Comparison of ENCODE assay signal across 1 cellular context in the genomic region with DNA sequence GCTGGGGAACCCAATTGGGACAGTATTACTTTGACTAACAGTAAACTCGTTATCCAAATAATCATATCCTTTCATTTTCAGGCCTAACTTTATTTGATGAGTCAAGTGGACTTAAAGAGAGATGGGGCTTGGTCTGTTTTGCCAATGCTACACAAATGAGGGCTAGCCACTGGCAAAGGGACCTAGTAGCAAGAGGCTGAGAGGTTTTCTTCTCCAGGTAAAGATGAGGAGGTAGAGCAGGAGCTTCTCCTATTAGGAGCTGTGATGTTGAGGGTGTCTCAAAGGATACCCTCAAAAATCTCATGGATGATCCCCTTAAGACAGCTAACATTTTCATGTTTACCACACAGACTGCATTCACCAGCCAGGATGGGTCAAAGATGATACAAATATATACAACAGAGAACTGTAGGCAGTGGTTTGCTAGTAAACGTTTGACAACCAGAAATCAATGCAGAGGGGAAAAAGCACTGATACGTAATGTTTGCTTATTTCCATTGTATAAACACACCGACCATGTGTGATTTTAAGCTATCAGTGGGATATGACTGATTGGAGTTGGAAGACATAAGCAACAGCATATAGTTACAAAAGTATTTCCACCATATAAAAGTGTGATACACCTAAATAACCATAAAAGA.
TF ChIP-seq lines count a peak whose summit lies in the region.

No MANE protein-coding gene starts in this region.

TF ChIP-seq in HepG2, 621 proteins besides CTCF, POLR2A, EP300 and RAD21 (continued from another document and continues in another):
- TF ChIP-seq ZNF513 (CRISPR knock-in tag; conservative IDR thresholded peaks at IDR 0.05) (no peak), SP140L (CRISPR knock-in tag; IDR thresholded peaks at IDR 0.05; ENCODE audit: borderline replicate concordance) (no peak), LBX2 (CRISPR knock-in tag; IDR thresholded peaks at IDR 0.05; ENCODE audit: borderline replicate concordance) (no peak), PREB (CRISPR knock-in tag; IDR thresholded peaks at IDR 0.05) (no peak), ZNF10 (CRISPR knock-in tag; IDR thresholded peaks at IDR 0.05; ENCODE audit: borderline replicate concordance, low read depth) (no peak), NKX3-1 (CRISPR knock-in tag; IDR thresholded peaks at IDR 0.05) (no peak), SATB2 (CRISPR knock-in tag; IDR thresholded peaks at IDR 0.05) (no peak), ZBTB3 (CRISPR knock-in tag; IDR thresholded peaks at IDR 0.05; ENCODE audit: borderline replicate concordance, low read depth) (no peak; the same call in 1 of the 2 replicates), MLLT10 (CRISPR knock-in tag; IDR thresholded peaks at IDR 0.05) (no peak), TEAD2 (CRISPR knock-in tag; IDR thresholded peaks at IDR 0.05) (no peak), TOPORS (CRISPR knock-in tag; IDR thresholded peaks at IDR 0.05) (no peak), SAP130 (CRISPR knock-in tag; IDR thresholded peaks at IDR 0.05; ENCODE audit: low read depth) (peak; percentile 84), ZUFSP (CRISPR knock-in tag; IDR thresholded peaks at IDR 0.05; ENCODE audit: borderline replicate concordance) (no peak), ATF3 (CRISPR knock-in tag; IDR thresholded peaks at IDR 0.05) (no peak), CAMTA2 (CRISPR knock-in tag; IDR thresholded peaks at IDR 0.05; ENCODE audit: borderline replicate concordance) (no peak), ZFP36L1 (CRISPR knock-in tag; IDR thresholded peaks at IDR 0.05) (peak; percentile 56; the same call in 1 of the 2 replicates), ZNF713 (CRISPR knock-in tag; IDR thresholded peaks at IDR 0.05) (no peak), KDM1A (CRISPR knock-in tag; IDR thresholded peaks at IDR 0.05) (no peak), ZNF564 (CRISPR knock-in tag; IDR thresholded peaks at IDR 0.05) (no peak), SMAD1 (CRISPR knock-in tag; IDR thresholded peaks at IDR 0.05; ENCODE audit: borderline replicate concordance, low read depth) (no peak), ZNF333 (CRISPR knock-in tag; IDR thresholded peaks at IDR 0.05; ENCODE audit: borderline replicate concordance) (no peak), ZEB1 (IDR thresholded peaks at IDR 0.05; ENCODE audit: insufficient replicate concordance, low read depth) (no peak), ZNF282 (IDR thresholded peaks at IDR 0.05; ENCODE audit: partially characterized antibody) (no peak), ARNT (IDR thresholded peaks at IDR 0.05) (no peak), REXO4 (CRISPR knock-in tag; IDR thresholded peaks at IDR 0.05; ENCODE audit: borderline replicate concordance) (no peak), NFYC (CRISPR knock-in tag; IDR thresholded peaks at IDR 0.05) (no peak), MXI1 (IDR thresholded peaks at IDR 0.05; ENCODE audit: borderline replicate concordance, low read depth, low read length) (no peak; the same call in 2 of the 3 replicates), CBX1 (IDR thresholded peaks at IDR 0.05; ENCODE audit: low read depth) (no peak), PHF21A (CRISPR knock-in tag; IDR thresholded peaks at IDR 0.05) (peak; percentile 53; the same call in 1 of the 2 replicates), TEAD3 (CRISPR knock-in tag; optimal IDR thresholded peaks at IDR 0.05; ENCODE audit: borderline replicate concordance) (peak; percentile 61), ARID4A (CRISPR knock-in tag; IDR thresholded peaks at IDR 0.05; ENCODE audit: borderline replicate concordance) (no peak; the same call in 1 of the 2 replicates), ZNF234 (CRISPR knock-in tag; conservative IDR thresholded peaks at IDR 0.05) (no peak)
- TF ChIP-seq, protein P1, sequence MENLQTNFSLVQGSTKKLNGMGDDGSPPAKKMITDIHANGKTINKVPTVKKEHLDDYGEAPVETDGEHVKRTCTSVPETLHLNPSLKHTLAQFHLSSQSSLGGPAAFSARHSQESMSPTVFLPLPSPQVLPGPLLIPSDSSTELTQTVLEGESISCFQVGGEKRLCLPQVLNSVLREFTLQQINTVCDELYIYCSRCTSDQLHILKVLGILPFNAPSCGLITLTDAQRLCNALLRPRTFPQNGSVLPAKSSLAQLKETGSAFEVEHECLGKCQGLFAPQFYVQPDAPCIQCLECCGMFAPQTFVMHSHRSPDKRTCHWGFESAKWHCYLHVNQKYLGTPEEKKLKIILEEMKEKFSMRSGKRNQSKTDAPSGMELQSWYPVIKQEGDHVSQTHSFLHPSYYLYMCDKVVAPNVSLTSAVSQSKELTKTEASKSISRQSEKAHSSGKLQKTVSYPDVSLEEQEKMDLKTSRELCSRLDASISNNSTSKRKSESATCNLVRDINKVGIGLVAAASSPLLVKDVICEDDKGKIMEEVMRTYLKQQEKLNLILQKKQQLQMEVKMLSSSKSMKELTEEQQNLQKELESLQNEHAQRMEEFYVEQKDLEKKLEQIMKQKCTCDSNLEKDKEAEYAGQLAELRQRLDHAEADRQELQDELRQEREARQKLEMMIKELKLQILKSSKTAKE (CRISPR knock-in tag; IDR thresholded peaks at IDR 0.05; ENCODE audit: borderline replicate concordance) = no peak
- TF ChIP-seq, protein P2, sequence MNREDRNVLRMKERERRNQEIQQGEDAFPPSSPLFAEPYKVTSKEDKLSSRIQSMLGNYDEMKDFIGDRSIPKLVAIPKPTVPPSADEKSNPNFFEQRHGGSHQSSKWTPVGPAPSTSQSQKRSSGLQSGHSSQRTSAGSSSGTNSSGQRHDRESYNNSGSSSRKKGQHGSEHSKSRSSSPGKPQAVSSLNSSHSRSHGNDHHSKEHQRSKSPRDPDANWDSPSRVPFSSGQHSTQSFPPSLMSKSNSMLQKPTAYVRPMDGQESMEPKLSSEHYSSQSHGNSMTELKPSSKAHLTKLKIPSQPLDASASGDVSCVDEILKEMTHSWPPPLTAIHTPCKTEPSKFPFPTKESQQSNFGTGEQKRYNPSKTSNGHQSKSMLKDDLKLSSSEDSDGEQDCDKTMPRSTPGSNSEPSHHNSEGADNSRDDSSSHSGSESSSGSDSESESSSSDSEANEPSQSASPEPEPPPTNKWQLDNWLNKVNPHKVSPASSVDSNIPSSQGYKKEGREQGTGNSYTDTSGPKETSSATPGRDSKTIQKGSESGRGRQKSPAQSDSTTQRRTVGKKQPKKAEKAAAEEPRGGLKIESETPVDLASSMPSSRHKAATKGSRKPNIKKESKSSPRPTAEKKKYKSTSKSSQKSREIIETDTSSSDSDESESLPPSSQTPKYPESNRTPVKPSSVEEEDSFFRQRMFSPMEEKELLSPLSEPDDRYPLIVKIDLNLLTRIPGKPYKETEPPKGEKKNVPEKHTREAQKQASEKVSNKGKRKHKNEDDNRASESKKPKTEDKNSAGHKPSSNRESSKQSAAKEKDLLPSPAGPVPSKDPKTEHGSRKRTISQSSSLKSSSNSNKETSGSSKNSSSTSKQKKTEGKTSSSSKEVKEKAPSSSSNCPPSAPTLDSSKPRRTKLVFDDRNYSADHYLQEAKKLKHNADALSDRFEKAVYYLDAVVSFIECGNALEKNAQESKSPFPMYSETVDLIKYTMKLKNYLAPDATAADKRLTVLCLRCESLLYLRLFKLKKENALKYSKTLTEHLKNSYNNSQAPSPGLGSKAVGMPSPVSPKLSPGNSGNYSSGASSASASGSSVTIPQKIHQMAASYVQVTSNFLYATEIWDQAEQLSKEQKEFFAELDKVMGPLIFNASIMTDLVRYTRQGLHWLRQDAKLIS (CRISPR knock-in tag; IDR thresholded peaks at IDR 0.05) = peak; percentile 50; the same call in 1 of the 2 replicates
- TF ChIP-seq, protein P3, sequence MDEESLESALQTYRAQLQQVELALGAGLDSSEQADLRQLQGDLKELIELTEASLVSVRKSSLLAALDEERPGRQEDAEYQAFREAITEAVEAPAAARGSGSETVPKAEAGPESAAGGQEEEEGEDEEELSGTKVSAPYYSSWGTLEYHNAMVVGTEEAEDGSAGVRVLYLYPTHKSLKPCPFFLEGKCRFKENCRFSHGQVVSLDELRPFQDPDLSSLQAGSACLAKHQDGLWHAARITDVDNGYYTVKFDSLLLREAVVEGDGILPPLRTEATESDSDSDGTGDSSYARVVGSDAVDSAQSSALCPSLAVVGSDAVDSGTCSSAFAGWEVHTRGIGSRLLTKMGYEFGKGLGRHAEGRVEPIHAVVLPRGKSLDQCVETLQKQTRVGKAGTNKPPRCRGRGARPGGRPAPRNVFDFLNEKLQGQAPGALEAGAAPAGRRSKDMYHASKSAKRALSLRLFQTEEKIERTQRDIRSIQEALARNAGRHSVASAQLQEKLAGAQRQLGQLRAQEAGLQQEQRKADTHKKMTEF (CRISPR knock-in tag; IDR thresholded peaks at IDR 0.05) = peak; percentile 74
- TF ChIP-seq, protein P4, sequence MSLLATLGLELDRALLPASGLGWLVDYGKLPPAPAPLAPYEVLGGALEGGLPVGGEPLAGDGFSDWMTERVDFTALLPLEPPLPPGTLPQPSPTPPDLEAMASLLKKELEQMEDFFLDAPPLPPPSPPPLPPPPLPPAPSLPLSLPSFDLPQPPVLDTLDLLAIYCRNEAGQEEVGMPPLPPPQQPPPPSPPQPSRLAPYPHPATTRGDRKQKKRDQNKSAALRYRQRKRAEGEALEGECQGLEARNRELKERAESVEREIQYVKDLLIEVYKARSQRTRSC (CRISPR knock-in tag; IDR thresholded peaks at IDR 0.05; ENCODE audit: low read depth) = no peak
- TF ChIP-seq, protein P5, sequence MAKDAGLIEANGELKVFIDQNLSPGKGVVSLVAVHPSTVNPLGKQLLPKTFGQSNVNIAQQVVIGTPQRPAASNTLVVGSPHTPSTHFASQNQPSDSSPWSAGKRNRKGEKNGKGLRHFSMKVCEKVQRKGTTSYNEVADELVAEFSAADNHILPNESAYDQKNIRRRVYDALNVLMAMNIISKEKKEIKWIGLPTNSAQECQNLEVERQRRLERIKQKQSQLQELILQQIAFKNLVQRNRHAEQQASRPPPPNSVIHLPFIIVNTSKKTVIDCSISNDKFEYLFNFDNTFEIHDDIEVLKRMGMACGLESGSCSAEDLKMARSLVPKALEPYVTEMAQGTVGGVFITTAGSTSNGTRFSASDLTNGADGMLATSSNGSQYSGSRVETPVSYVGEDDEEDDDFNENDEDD (CRISPR knock-in tag; IDR thresholded peaks at IDR 0.05; ENCODE audit: borderline replicate concordance) = no peak
- TF ChIP-seq, protein P6, sequence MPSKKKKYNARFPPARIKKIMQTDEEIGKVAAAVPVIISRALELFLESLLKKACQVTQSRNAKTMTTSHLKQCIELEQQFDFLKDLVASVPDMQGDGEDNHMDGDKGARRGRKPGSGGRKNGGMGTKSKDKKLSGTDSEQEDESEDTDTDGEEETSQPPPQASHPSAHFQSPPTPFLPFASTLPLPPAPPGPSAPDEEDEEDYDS (CRISPR knock-in tag; IDR thresholded peaks at IDR 0.05) = peak; percentile 75
